Comparison of ENCODE assay signal across 1 cellular context in genomic region chr3:185309309-185309708, GRCh38.
TF ChIP-seq lines count a peak whose summit lies in the region.

No MANE protein-coding gene starts in this region.

TF ChIP-seq in HepG2, 621 proteins besides CTCF, POLR2A, EP300 and RAD21 (continued from another document and continues in another):
- TF ChIP-seq ZNF142 (CRISPR knock-in tag; IDR thresholded peaks at IDR 0.05): no peak
- 0 out of 2 replicates have a peak, but pooled peaks have one; percentile 17 for TF ChIP-seq BCL6 (CRISPR knock-in tag; IDR thresholded peaks at IDR 0.05)
- TF ChIP-seq HDAC2 (CRISPR knock-in tag; IDR thresholded peaks at IDR 0.05): peak; percentile 34; the same call in 1 of the 2 replicates
- no peak for TF ChIP-seq CEBPZ (IDR thresholded peaks at IDR 0.05; ENCODE audit: low read length)
- TF ChIP-seq SOX13 (IDR thresholded peaks at IDR 0.05): no peak
- peak in 1 of 2 experiments; percentile 66; a peak in 2 of 4 replicates for TF ChIP-seq SOX13 (CRISPR knock-in tag; conservative IDR thresholded peaks at IDR 0.05 in 1 of 2, IDR thresholded peaks at IDR 0.05 in 1 of 2)
- no peak for TF ChIP-seq SSRP1 (CRISPR knock-in tag; IDR thresholded peaks at IDR 0.05)
- no peak for TF ChIP-seq POLR2AphosphoS5 (IDR thresholded peaks at IDR 0.05; ENCODE audit: low read depth, low read length)
- TF ChIP-seq GRHL1 (CRISPR knock-in tag; conservative IDR thresholded peaks at IDR 0.05): no peak
- no peak for TF ChIP-seq PCBP2 (optimal IDR thresholded peaks at IDR 0.05; ENCODE audit: low read depth, low read length, poor library complexity, severe bottlenecking)
- no peak for TF ChIP-seq TAF1 (CRISPR knock-in tag; IDR thresholded peaks at IDR 0.05)
- no peak for TF ChIP-seq ZNF224 (CRISPR knock-in tag; IDR thresholded peaks at IDR 0.05)
- TF ChIP-seq NR2F1 (CRISPR knock-in tag; IDR thresholded peaks at IDR 0.05): peak; percentile 78 to 84
- TF ChIP-seq ZHX1 (CRISPR knock-in tag; IDR thresholded peaks at IDR 0.05; ENCODE audit: low read depth): no peak
- TF ChIP-seq ZNF503 (CRISPR knock-in tag; IDR thresholded peaks at IDR 0.05): no peak
- no peak for TF ChIP-seq SOX6 (IDR thresholded peaks at IDR 0.05)
- TF ChIP-seq SOX6 (CRISPR knock-in tag; IDR thresholded peaks at IDR 0.05): peak; percentile 73
- TF ChIP-seq ISX (CRISPR knock-in tag; conservative IDR thresholded peaks at IDR 0.05): no peak
- TF ChIP-seq MED8 (CRISPR knock-in tag; IDR thresholded peaks at IDR 0.05; ENCODE audit: insufficient replicate concordance): no peak
- TF ChIP-seq NFATC3 (CRISPR knock-in tag; IDR thresholded peaks at IDR 0.05): no peak
- TF ChIP-seq FOXO1 (CRISPR knock-in tag; IDR thresholded peaks at IDR 0.05): no peak
- TF ChIP-seq PATZ1 (CRISPR knock-in tag; IDR thresholded peaks at IDR 0.05): no peak
- no peak for TF ChIP-seq HOXA9 (CRISPR knock-in tag; IDR thresholded peaks at IDR 0.05; ENCODE audit: borderline replicate concordance)
- no peak for TF ChIP-seq ZNF574 (CRISPR knock-in tag; IDR thresholded peaks at IDR 0.05)
- TF ChIP-seq ZFP36L2 (CRISPR knock-in tag; IDR thresholded peaks at IDR 0.05): no peak
- TF ChIP-seq ZNF280D (CRISPR knock-in tag; IDR thresholded peaks at IDR 0.05): no peak
- TF ChIP-seq ZNF326 (CRISPR knock-in tag; IDR thresholded peaks at IDR 0.05; ENCODE audit: borderline replicate concordance): no peak
- TF ChIP-seq ZNF530 (CRISPR knock-in tag; IDR thresholded peaks at IDR 0.05; ENCODE audit: low read depth): no peak
